Comparison of ENCODE assay signal across 8 cellular contexts in the genomic region with DNA sequence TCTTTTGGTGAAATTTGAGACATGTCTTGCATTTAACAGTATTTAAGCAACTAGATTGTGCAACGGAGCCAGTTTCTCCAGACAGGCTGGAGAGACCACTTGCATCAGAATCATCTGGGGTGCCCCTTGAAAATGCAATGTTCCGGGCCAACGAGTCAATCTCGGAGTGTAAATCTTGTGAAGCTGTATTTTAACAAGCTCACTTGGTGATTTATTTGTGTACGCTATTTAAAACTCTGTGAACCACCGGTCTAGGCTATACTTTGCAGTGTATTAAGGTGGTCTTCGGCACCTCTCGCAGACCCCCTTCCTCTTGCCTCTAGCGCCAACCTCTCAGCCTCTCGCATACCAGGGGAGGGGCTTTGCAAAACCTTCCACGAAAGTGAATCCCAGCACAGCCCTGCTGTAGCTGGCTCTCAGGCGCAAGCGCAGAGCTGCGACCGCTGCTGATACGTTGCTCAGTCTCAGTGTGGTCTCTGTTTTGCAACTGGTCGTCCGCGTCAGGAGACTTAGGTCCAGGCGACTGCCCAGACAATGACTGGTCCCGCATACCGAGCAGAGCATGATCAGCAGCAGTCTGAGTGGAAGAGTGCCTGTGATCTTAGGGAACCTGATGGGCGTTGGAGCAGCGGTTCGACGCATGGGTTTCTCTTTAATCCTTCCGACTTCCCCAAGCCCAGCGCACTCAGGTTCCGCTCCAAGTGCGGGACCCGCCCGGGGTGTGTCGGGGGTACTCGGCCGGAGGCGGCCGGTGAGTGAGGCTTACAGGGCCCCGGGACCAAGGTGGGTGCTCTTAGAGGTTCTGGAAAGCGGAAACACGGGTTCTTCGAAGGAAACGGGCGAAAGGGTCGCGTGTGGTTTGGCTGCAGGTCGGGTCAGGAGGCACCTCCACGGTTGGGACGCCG. TPM values are rescaled to one million over a fixed set of nuclear protein-coding genes. Genes with fewer than 3 reads are reported as not detected.
A peak's percentile ranks its signal among the peaks of the same experiment; 100 is the strongest.
DNase-seq lines count a peak whose midpoint lies in the region; ATAC-seq lines count a peak whose summit lies in the region.

Gene ZNF391, plus strand, starts transcription at position 467 of the 905 bp plus-strand sequence. CDS start 11,612 bp downstream, outside the sequence.

- peak within 1 kb of the TSS; percentile 38 for H3K4ac ChIP-seq in mesendoderm (ENCODE audit: low read depth, low read length)

- H3K36me3 ChIP-seq in endocrine pancreas (ENCODE audit: control insufficient read depth, insufficient read depth, low read length), result no peaks in the 10 kb centered on the region
- no peaks in the 10 kb centered on the region for H3K36me3 ChIP-seq in mesendoderm (ENCODE audit: control insufficient read depth, insufficient read depth, low read length)

- ATAC-seq in HG03457 (IDR thresholded peaks at IDR 0.05; ENCODE audit: unreplicated experiment), result peak; percentile 81

- no CpG with 5 or more reads among the region's 49 CpGs for WGBS in mesendoderm (ENCODE audit: extremely low coverage, insufficient coverage, low lambda C conversion rate)

- peaks cover 5% of the 10 kb centered on the region for H3K79me1 ChIP-seq in mesendoderm (ENCODE audit: low read length)

- H3K4me3 ChIP-seq in endocrine pancreas (ENCODE audit: control insufficient read depth, insufficient read depth, low read length) (peak within 1 kb of the TSS; percentile 92), mesendoderm (ENCODE audit: low read length) (peak within 1 kb of the TSS; percentile 26)

- no peaks in the 10 kb centered on the region for H3K9me3 ChIP-seq in endocrine pancreas (ENCODE audit: control insufficient read depth, low read length)

- H3K27me3 ChIP-seq in endocrine pancreas (ENCODE audit: control insufficient read depth, insufficient read depth, low read length) (no peaks in the 10 kb centered on the region), mesendoderm (ENCODE audit: insufficient read depth, low read length, poor library complexity) (no peaks in the 10 kb centered on the region)

- peak within 1 kb of the TSS; percentile 58 for H3K27ac ChIP-seq in mesendoderm (ENCODE audit: low read depth, low read length)

- H3K4me1 ChIP-seq in endocrine pancreas (ENCODE audit: control insufficient read depth, insufficient read depth, low read length) (peaks cover 5% of the 10 kb centered on the region), mesendoderm (ENCODE audit: control insufficient read depth, low read depth, low read length) (no peaks in the 10 kb centered on the region)

- no peaks in the 10 kb centered on the region for H3K79me2 ChIP-seq in mesendoderm (ENCODE audit: control insufficient read depth, insufficient read depth, low read length)

- peak within 1 kb of the TSS; percentile 22 for H2BK5ac ChIP-seq in mesendoderm (ENCODE audit: low read length)

- DNase-seq in C1 segment of cervical spinal cord (lab: John Stamatoyannopoulos, UW) (peak; percentile 29 to 93 (median 76)), GM19238 (ENCODE audit: insufficient read length, low spot score) (peak; percentile 62), NCI-H774 (lab: John Stamatoyannopoulos, UW) (peak; percentile 87), mesendoderm (peak; percentile 97)
- peak; percentile 94 for DNase-seq in activated CD8-positive, alpha-beta memory T cell treated with anti-CD3 and anti-CD28 coated beads for 24 hours
- peak; percentile 41 for DNase-seq in stimulated activated CD8-positive, alpha-beta memory T cell treated with anti-CD3 and anti-CD28 coated beads, Interleukin-15, amount 100 ng/mL, for 1 hour (ENCODE audit: low read depth)

- H2AK5ac ChIP-seq in mesendoderm (ENCODE audit: low read length), result no peak within 1 kb of the TSS

- H2BK15ac ChIP-seq in mesendoderm (replicated peaks; ENCODE audit: low read depth), result no peak within 1 kb of the TSS

- H3K18ac ChIP-seq in mesendoderm (ENCODE audit: low read length), result peak within 1 kb of the TSS; percentile 46

- H3K9ac ChIP-seq in endocrine pancreas (ENCODE audit: control insufficient read depth, insufficient read depth, low read length) (peak within 1 kb of the TSS; percentile 88), mesendoderm (ENCODE audit: low read length) (peak within 1 kb of the TSS; percentile 91)

- peak within 1 kb of the TSS; percentile 87 for H4K8ac ChIP-seq in mesendoderm (ENCODE audit: low read depth, low read length)

- H4K5ac ChIP-seq in mesendoderm (ENCODE audit: low read length), result no peak within 1 kb of the TSS

- H3K4me2 ChIP-seq in mesendoderm (ENCODE audit: low read length), result peak within 1 kb of the TSS; percentile 86

- H2BK120ac ChIP-seq in mesendoderm (ENCODE audit: low read depth, low read length), result peak within 1 kb of the TSS; percentile 47

- peak within 1 kb of the TSS; percentile 82 for H3K56ac ChIP-seq in mesendoderm (ENCODE audit: low read length)

- no peak within 1 kb of the TSS for H3K23ac ChIP-seq in mesendoderm (ENCODE audit: low read length)

RNA-seq across cellular contexts. Expression of gene ZNF391, which starts in this region (rescaled TPM):
- polyA plus RNA-seq in mesendoderm (2013, experiment 1 of 2), result 14.4 TPM
- 14.2 TPM for polyA plus RNA-seq in mesendoderm (2013, experiment 2 of 2)

Comparison
In these comparisons a context has a peak if more than half of its experiments do, and no peak if none do; other contexts are left out.
1. Peak in every context shown above with its lines: DNase-seq, ATAC-seq, H3K4me3 ChIP-seq and H3K27ac ChIP-seq.
2. DNase-seq: peak in every context shown above with its lines; median percentile 97 in mesendoderm; 94 in activated CD8-positive, alpha-beta memory T cell treated with anti-CD3 and anti-CD28 coated beads for 24 hours; 87 in NCI-H774; 76 in C1 segment of cervical spinal cord; 62 in GM19238; 41 in stimulated activated CD8-positive, alpha-beta memory T cell treated with anti-CD3 and anti-CD28 coated beads, Interleukin-15, amount 100 ng/mL, for 1 hour.